ENCODE assay signal across 1 cellular context in the genomic region with DNA sequence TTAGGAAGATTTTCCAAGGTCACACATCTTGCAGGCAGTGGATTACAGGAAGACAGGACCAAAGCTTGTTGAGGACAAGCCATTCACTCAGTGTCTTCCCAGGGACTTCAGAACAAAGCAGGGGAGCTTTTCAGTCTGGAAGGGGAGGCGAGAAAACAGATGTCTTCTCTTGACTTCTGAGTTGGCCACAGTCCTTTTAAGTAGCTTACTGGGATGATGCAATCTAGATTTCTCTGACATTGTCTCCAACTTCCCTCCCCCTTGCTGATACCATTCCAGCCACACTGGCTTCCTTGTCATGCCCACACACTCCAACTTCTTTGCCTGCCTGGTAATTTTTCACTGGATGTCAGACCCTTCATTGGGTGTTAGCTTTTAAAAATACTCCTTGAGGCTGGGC.
TF ChIP-seq lines count a peak whose summit lies in the region.

No MANE protein-coding gene starts in this region.

TF ChIP-seq in K562, 482 proteins besides CTCF, POLR2A, EP300 and RAD21 (continued from another document):
- TF ChIP-seq CUX1 (CRISPR knock-in tag; IDR thresholded peaks at IDR 0.05): no peak
